8 cellular contexts compared by ENCODE assay signal in the genomic region with DNA sequence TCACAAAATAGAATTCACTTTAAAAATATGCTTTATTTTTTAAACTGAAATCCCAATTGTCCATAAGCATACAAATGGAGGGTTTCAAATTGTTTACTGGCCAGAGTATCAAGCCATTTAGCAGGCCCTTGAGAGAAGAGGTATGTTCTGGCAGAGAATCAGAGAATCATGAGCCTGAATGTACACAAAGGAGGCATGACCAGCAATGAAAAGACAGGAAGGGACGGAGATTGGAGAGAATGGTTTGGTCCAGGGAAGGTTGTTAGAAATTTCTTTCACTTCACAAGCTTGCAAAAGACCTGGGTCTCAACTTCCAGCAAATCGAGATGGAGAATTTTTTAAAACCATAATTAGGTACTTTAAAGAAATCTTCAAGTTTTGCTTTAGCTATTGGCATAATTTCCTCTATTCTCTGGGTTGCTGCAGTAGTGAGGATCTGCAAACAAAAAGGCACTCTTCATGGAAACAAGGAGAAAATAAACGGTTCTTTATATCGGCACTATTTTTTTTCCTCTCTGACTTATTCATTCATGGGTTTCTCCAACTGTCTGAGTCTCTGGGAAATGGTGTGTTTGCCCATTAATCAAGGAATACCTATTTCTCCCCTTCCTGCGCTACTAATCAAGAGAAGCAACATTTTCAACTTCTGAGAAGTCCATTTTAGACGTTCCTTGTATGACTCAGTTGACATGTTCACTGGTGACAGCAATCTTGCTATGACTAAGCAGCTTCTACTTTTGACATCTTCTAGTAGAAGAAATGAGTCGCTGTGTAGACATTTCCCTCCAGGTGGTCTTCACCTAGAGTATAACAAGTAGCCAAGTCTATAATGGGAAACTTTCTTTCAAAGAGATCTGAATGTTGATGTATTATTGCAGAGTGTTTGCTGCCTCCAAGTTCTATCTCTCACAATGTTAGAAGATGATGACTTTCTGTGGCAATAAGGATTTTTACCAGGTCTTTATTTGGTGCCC. TPM values are rescaled to one million over a fixed set of nuclear protein-coding genes. Genes with fewer than 3 reads are reported as not detected.
A peak's percentile ranks its signal among the peaks of the same experiment; 100 is the strongest.
DNase-seq lines count a peak whose midpoint lies in the region; ATAC-seq and TF ChIP-seq lines count a peak whose summit lies in the region.

No MANE protein-coding gene starts in this region.

- H3K4me3 ChIP-seq in A673 (ENCODE audit: low read depth, low read length, poor library complexity, severe bottlenecking), result no peak overlapping the region
- no peak overlapping the region for H3K4me3 ChIP-seq in right atrium auricular region

- peak; percentile 93 for ATAC-seq in HG03108 (IDR thresholded peaks at IDR 0.05; ENCODE audit: unreplicated experiment)
- ATAC-seq in activated CD8-positive, alpha-beta T cell treated with anti-CD3 and anti-CD28 coated beads, Interleukin-2, amount 10 ng/mL, durations not matched to agents 7 days and 5 days, result peak; percentile 53

- H3K27me3 Mint-ChIP-seq in activated CD8-positive, alpha-beta T cell treated with anti-CD3 and anti-CD28 coated beads, Interleukin-2, amount 10 ng/mL, durations not matched to agents 7 days and 5 days (ENCODE audit: low read depth), result no peaks in the 10 kb centered on the region
- H3K27me3 Mint-ChIP-seq in stimulated activated naive CD8-positive, alpha-beta T cell treated with anti-CD3 and anti-CD28 coated beads, Interleukin-15, Interleukin-2, amounts not matched to agents 100 ng/mL and 50 ng/mL, for 24 hours, result no peaks in the 10 kb centered on the region

- H3K27me3 ChIP-seq in A673 (replicated peaks; ENCODE audit: insufficient read depth, low read depth, low read length, poor library complexity) (no peaks in the 10 kb centered on the region), right atrium auricular region (no peaks in the 10 kb centered on the region)

- no peak overlapping the region for H3K27ac Mint-ChIP-seq in activated CD8-positive, alpha-beta T cell treated with anti-CD3 and anti-CD28 coated beads, Interleukin-2, amount 10 ng/mL, durations not matched to agents 7 days and 5 days
- peak overlapping the region; percentile 84 for H3K27ac Mint-ChIP-seq in stimulated activated naive CD8-positive, alpha-beta T cell treated with anti-CD3 and anti-CD28 coated beads, Interleukin-15, Interleukin-2, amounts not matched to agents 100 ng/mL and 50 ng/mL, for 24 hours

- POLR2A ChIA-PET in activated CD8-positive, alpha-beta T cell treated with anti-CD3 and anti-CD28 coated beads, Interleukin-2, amount 10 ng/mL, durations not matched to agents 7 days and 5 days (lab: Charles Lee), result interaction anchor here (0.7 to 0.8 kb wide), 2 partner anchors 29 to 96 kb away, joined by 3 read pairs; no protein-coding TSS in a partner anchor
- POLR2A ChIA-PET in A673 (lab: Charles Lee; ENCODE audit: low non-redundant PET), result no interaction called here

- BruUV-seq in A673 (replicated peaks; lab: Mats Ljungman, UMichigan), result no TSS peak

- no peak overlapping the region for H3K27ac ChIP-seq in A673 (ENCODE audit: low read depth, low read length, poor library complexity, severe bottlenecking)
- H3K27ac ChIP-seq in right atrium auricular region, result no peak overlapping the region

- CTCF ChIA-PET in activated CD8-positive, alpha-beta T cell treated with anti-CD3 and anti-CD28 coated beads, Interleukin-2, amount 10 ng/mL, durations not matched to agents 7 days and 5 days (lab: Charles Lee), result interaction anchor here (1.1 kb wide), 1 partner anchor 157 kb away, joined by 4 read pairs; no protein-coding TSS in a partner anchor
- CTCF ChIA-PET in A673 (lab: Charles Lee), result no interaction called here

- peaks cover 15% of the 10 kb centered on the region for H3K4me1 Mint-ChIP-seq in activated CD8-positive, alpha-beta T cell treated with anti-CD3 and anti-CD28 coated beads, Interleukin-2, amount 10 ng/mL, durations not matched to agents 7 days and 5 days (ENCODE audit: low read depth)
- peaks cover 30% of the 10 kb centered on the region for H3K4me1 Mint-ChIP-seq in stimulated activated naive CD8-positive, alpha-beta T cell treated with anti-CD3 and anti-CD28 coated beads, Interleukin-15, Interleukin-2, amounts not matched to agents 100 ng/mL and 50 ng/mL, for 24 hours (ENCODE audit: low read depth)

- no peak for TF ChIP-seq CTCF in A673 (conservative IDR thresholded peaks at IDR 0.05; ENCODE audit: low read depth, low read length)
- TF ChIP-seq CTCF in right atrium auricular region (IDR thresholded peaks at IDR 0.05), result no peak

- no peak overlapping the region for H3K4me3 Mint-ChIP-seq in activated CD8-positive, alpha-beta T cell treated with anti-CD3 and anti-CD28 coated beads, Interleukin-2, amount 10 ng/mL, durations not matched to agents 7 days and 5 days
- peak overlapping the region; percentile 48 for H3K4me3 Mint-ChIP-seq in stimulated activated naive CD8-positive, alpha-beta T cell treated with anti-CD3 and anti-CD28 coated beads, Interleukin-15, Interleukin-2, amounts not matched to agents 100 ng/mL and 50 ng/mL, for 24 hours

- H3K36me3 ChIP-seq in A673 (ENCODE audit: insufficient read depth, low read length, poor library complexity, severe bottlenecking), result no peaks in the 10 kb centered on the region
- H3K36me3 ChIP-seq in right atrium auricular region, result no peaks in the 10 kb centered on the region

- H3K9me3 ChIP-seq in A673 (ENCODE audit: low read depth, low read length, poor library complexity, severe bottlenecking) (no peaks in the 10 kb centered on the region), right atrium auricular region (no peaks in the 10 kb centered on the region)

- H3K36me3 Mint-ChIP-seq in activated CD8-positive, alpha-beta T cell treated with anti-CD3 and anti-CD28 coated beads, Interleukin-2, amount 10 ng/mL, durations not matched to agents 7 days and 5 days (ENCODE audit: low read depth), result peaks cover 27% of the 10 kb centered on the region
- H3K36me3 Mint-ChIP-seq in stimulated activated naive CD8-positive, alpha-beta T cell treated with anti-CD3 and anti-CD28 coated beads, Interleukin-15, Interleukin-2, amounts not matched to agents 100 ng/mL and 50 ng/mL, for 24 hours (ENCODE audit: low read depth), result peaks cover 17% of the 10 kb centered on the region

- DNase-seq in DMS53 (lab: John Stamatoyannopoulos, UW) (peak; percentile 57), GM19238 (ENCODE audit: insufficient read length, low spot score) (peak; percentile 39), SKM-1 treated with dmso at 0.1 percent for 144 hours (lab: John Stamatoyannopoulos, UW; ENCODE audit: unreplicated experiment) (no peak), A673 (ENCODE audit: low spot score) (no peak), right atrium auricular region (ENCODE audit: low spot score) (no peak)
- no peak for DNase-seq in activated CD8-positive, alpha-beta T cell treated with anti-CD3 and anti-CD28 coated beads, Interleukin-2, amount 10 ng/mL, durations not matched to agents 7 days and 5 days

- intact Hi-C loops in A673 (cut with micrococcal nuclease; ENCODE audit: unreplicated experiment), result no loop called here

- peaks cover 34% of the 10 kb centered on the region for H3K4me1 ChIP-seq in A673 (ENCODE audit: insufficient read depth, low read length, poor library complexity, severe bottlenecking)
- no peaks in the 10 kb centered on the region for H3K4me1 ChIP-seq in right atrium auricular region

- H3K9me3 Mint-ChIP-seq in activated CD8-positive, alpha-beta T cell treated with anti-CD3 and anti-CD28 coated beads, Interleukin-2, amount 10 ng/mL, durations not matched to agents 7 days and 5 days (ENCODE audit: insufficient read depth), result peaks cover 12% of the 10 kb centered on the region
- H3K9me3 Mint-ChIP-seq in stimulated activated naive CD8-positive, alpha-beta T cell treated with anti-CD3 and anti-CD28 coated beads, Interleukin-15, Interleukin-2, amounts not matched to agents 100 ng/mL and 50 ng/mL, for 24 hours, result no peaks in the 10 kb centered on the region

RNA-seq across cellular contexts. Expression of a gene that starts 23.1 kb away (rescaled TPM):
- 10 to 100 TPM; 32.2 to 33.1 TPM for total RNA-seq in activated CD8-positive, alpha-beta T cell treated with anti-CD3 and anti-CD28 coated beads, Interleukin-2, amount 10 ng/mL, durations not matched to agents 7 days and 5 days
- 43.5 and 51.2 TPM in 2 replicates for total RNA-seq in A673 (2021)
- 10 to 100 TPM; 38.6 to 43.4 TPM for total RNA-seq in right atrium auricular region

Comparison
In these comparisons a context has a peak if more than half of its experiments do, and no peak if none do; other contexts are left out.
1. DNase-seq: peak in DMS53 (single experiment) and GM19238 (single experiment); none in activated CD8-positive, alpha-beta T cell treated with anti-CD3 and anti-CD28 coated beads, Interleukin-2, amount 10 ng/mL, durations not matched to agents 7 days and 5 days (single experiment), SKM-1 treated with dmso at 0.1 percent for 144 hours (single experiment), A673 (single experiment) and right atrium auricular region (single experiment).